In genomic region chr14:22458737-22459136, GRCh38 we compare ENCODE assay signal across 22 cellular contexts.
A peak's percentile ranks its signal among the peaks of the same experiment; 100 is the strongest.
DNase-seq lines count a peak whose midpoint lies in the region; ATAC-seq and TF ChIP-seq lines count a peak whose summit lies in the region.
"Had no signal": no experiment of that assay in that cellular context is flagged by ENCODE, and none has a peak within 500 bp of the region (broad histone marks: within the 10 kb centered on the region; RNA-seq: fewer than 3 reads in every experiment).

No MANE protein-coding gene starts in this region.

- intact Hi-C loops in stomach (cut with DNase I; ENCODE audit: low total_unique reads): no loop called here

- TF ChIP-seq EP300 in stomach (IDR thresholded peaks at IDR 0.05): no peak

- H3K27me3 Mint-ChIP-seq in T-helper 1 cell treated with Interleukin-12 subunit alpha and Interleukin-12 subunit beta and Interleukin-4 antibody, amounts not matched to agents 30 μg/mL and 1 μg/mL, for 36 hours (ENCODE audit: low read depth): no peaks in the 10 kb centered on the region
- H3K27me3 Mint-ChIP-seq in stimulated activated naive CD8-positive, alpha-beta T cell treated with anti-CD3 and anti-CD28 coated beads, Interleukin-15, Interleukin-2, amounts not matched to agents 100 ng/mL and 50 ng/mL, for 24 hours: no peaks in the 10 kb centered on the region
- H3K27me3 Mint-ChIP-seq in immature natural killer cell (ENCODE audit: low read depth in 3 of 3): peaks cover 2 to 23% (median 14%) of the 10 kb centered on the region in 3 donors
- H3K27me3 Mint-ChIP-seq: CD4-positive, CD25-positive, alpha-beta regulatory T cell had no signal

- TF ChIP-seq POLR2A in stomach (IDR thresholded peaks at IDR 0.05): no peak

- H3K4me3 ChIP-seq in stomach: no peak overlapping the region
- H3K4me3 ChIP-seq: GM23248, HAP-1 had no signal

- no peaks in the 10 kb centered on the region for H3K27me3 ChIP-seq in stomach
- H3K27me3 ChIP-seq: BE2C had no signal

- ATAC-seq in stimulated activated naive CD8-positive, alpha-beta T cell treated with anti-CD3 and anti-CD28 coated beads, Interleukin-15, Interleukin-2, amounts not matched to agents 100 U/mL and 50 U/mL, for 24 hours: no peak

- no peak for DNase-seq in T-helper 1 cell
- no peak for DNase-seq in stimulated activated naive CD8-positive, alpha-beta T cell treated with anti-CD3 and anti-CD28 coated beads, Interleukin-15, Interleukin-2, amounts not matched to agents 100 U/mL and 50 U/mL, for 24 hours
- no peak for DNase-seq in immature natural killer cell
- DNase-seq in stomach: no peak
- DNase-seq in ACHN: no peak
- no peak for DNase-seq in 8988T
- DNase-seq: BE2C; CD4-positive, CD25-positive, alpha-beta regulatory T cell; COR-L47; DMS 273 treated with DMSO at 0.1 percent for 48 hours; GF-D8; GM23248; Kasumi-1; MM.1S; NCI-H1105 treated with DMSO at 0.1 percent for 48 hours; NCI-H1694; NCI-H2081 treated with DMSO at 0.1 percent for 48 hours; SHP77 had no signal

- H3K4me3 Mint-ChIP-seq in T-helper 1 cell treated with Interleukin-12 subunit alpha and Interleukin-12 subunit beta and Interleukin-4 antibody, amounts not matched to agents 30 μg/mL and 1 μg/mL, for 36 hours: no peak overlapping the region
- H3K4me3 Mint-ChIP-seq in stimulated activated naive CD8-positive, alpha-beta T cell treated with anti-CD3 and anti-CD28 coated beads, Interleukin-15, Interleukin-2, amounts not matched to agents 100 ng/mL and 50 ng/mL, for 24 hours: peak overlapping the region; percentile 35
- peak overlapping the region; percentile 93 to 100 (median 99) for H3K4me3 Mint-ChIP-seq in immature natural killer cell
- H3K4me3 Mint-ChIP-seq: IgD-negative memory B cell had no signal

- in situ Hi-C loops in ACHN (cut with HindIII; ENCODE audit: low pct_ligation_motif_present, low pct_unique_long_range_greater_than_20kb, low sequenced_read_pairs): no loop called here

- no peak for TF ChIP-seq CTCF in stomach (IDR thresholded peaks at IDR 0.05)

- peak overlapping the region; percentile 62 for H3K27ac Mint-ChIP-seq in T-helper 1 cell treated with Interleukin-12 subunit alpha and Interleukin-12 subunit beta and Interleukin-4 antibody, amounts not matched to agents 30 μg/mL and 1 μg/mL, for 36 hours
- H3K27ac Mint-ChIP-seq in stimulated activated naive CD8-positive, alpha-beta T cell treated with anti-CD3 and anti-CD28 coated beads, Interleukin-15, Interleukin-2, amounts not matched to agents 100 ng/mL and 50 ng/mL, for 24 hours: no peak overlapping the region
- H3K27ac Mint-ChIP-seq in immature natural killer cell: peak overlapping the region; percentile 94 to 100 (median 96)

- 89 to 100% (median 97%) methylated on average over 2 of the region's 2 CpGs for WGBS in stomach, 5 donors

- H3K4me1 Mint-ChIP-seq in T-helper 1 cell treated with Interleukin-12 subunit alpha and Interleukin-12 subunit beta and Interleukin-4 antibody, amounts not matched to agents 30 μg/mL and 1 μg/mL, for 36 hours (ENCODE audit: low read depth): no peaks in the 10 kb centered on the region
- peaks cover 3% of the 10 kb centered on the region for H3K4me1 Mint-ChIP-seq in stimulated activated naive CD8-positive, alpha-beta T cell treated with anti-CD3 and anti-CD28 coated beads, Interleukin-15, Interleukin-2, amounts not matched to agents 100 ng/mL and 50 ng/mL, for 24 hours (ENCODE audit: low read depth)
- peaks cover 98 to 100% of the 10 kb centered on the region in 2 donors for H3K4me1 Mint-ChIP-seq in immature natural killer cell
- H3K4me1 Mint-ChIP-seq: CD4-positive, CD25-positive, alpha-beta regulatory T cell had no signal

- H3K27ac ChIP-seq in stomach: no peak overlapping the region
- H3K27ac ChIP-seq: GM23248 had no signal

- H3K36me3 ChIP-seq in stomach: no peaks in the 10 kb centered on the region
- H3K36me3 ChIP-seq: BE2C, HAP-1 had no signal

- H3K4me1 ChIP-seq in stomach: peaks cover 7 to 15% (median 12%) of the 10 kb centered on the region in 4 donors
- H3K4me1 ChIP-seq: BE2C, HAP-1 had no signal

- H3K9me3 Mint-ChIP-seq in T-helper 1 cell treated with Interleukin-12 subunit alpha and Interleukin-12 subunit beta and Interleukin-4 antibody, amounts not matched to agents 30 μg/mL and 1 μg/mL, for 36 hours: no peaks in the 10 kb centered on the region
- H3K9me3 Mint-ChIP-seq in stimulated activated naive CD8-positive, alpha-beta T cell treated with anti-CD3 and anti-CD28 coated beads, Interleukin-15, Interleukin-2, amounts not matched to agents 100 ng/mL and 50 ng/mL, for 24 hours: no peaks in the 10 kb centered on the region
- H3K9me3 Mint-ChIP-seq in immature natural killer cell: no peaks in the 10 kb centered on the region
- H3K9me3 Mint-ChIP-seq: CD4-positive, CD25-positive, alpha-beta regulatory T cell; IgD-negative memory B cell had no signal

- H3K9me3 ChIP-seq in stomach: no peaks in the 10 kb centered on the region
- H3K9me3 ChIP-seq: BE2C, HAP-1 had no signal

- no peaks in the 10 kb centered on the region for H3K36me3 Mint-ChIP-seq in T-helper 1 cell treated with Interleukin-12 subunit alpha and Interleukin-12 subunit beta and Interleukin-4 antibody, amounts not matched to agents 30 μg/mL and 1 μg/mL, for 36 hours (ENCODE audit: low read depth)
- no peaks in the 10 kb centered on the region for H3K36me3 Mint-ChIP-seq in stimulated activated naive CD8-positive, alpha-beta T cell treated with anti-CD3 and anti-CD28 coated beads, Interleukin-15, Interleukin-2, amounts not matched to agents 100 ng/mL and 50 ng/mL, for 24 hours (ENCODE audit: low read depth)
- H3K36me3 Mint-ChIP-seq in immature natural killer cell: peaks cover 61 to 82% (median 72%) of the 10 kb centered on the region in 3 donors
- H3K36me3 Mint-ChIP-seq: CD4-positive, CD25-positive, alpha-beta regulatory T cell had no signal
